Comparison of ENCODE assay signal across 9 cellular contexts in the genomic region with DNA sequence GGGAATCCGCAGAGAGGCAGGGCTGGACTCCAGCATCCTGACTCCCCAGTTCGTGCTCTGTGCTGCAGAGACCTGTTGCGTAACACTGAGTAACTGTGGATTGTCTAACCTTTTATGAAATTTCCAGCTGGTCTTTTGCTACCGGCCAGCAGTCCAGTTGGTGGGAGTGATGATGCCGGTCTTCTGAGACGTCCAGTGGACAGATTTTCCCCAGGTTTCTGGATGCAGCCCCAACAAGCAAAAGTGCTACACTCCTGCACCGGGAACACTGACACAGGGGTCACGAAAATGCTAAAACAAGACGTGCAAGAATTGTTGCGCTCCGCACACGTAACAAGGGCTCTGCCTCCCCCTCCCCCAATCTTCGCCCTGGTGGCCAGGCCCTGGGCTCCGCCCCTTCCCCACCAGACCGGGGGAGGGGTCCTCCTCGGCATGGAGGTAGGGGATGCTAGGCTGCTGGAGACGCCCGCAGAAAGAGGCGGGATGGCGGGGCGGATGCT. TPM values are rescaled to one million over a fixed set of nuclear protein-coding genes. Genes with fewer than 3 reads are reported as not detected.
DNase-seq lines count a peak whose midpoint lies in the region; ATAC-seq and TF ChIP-seq lines count a peak whose summit lies in the region.
"Had no signal": no experiment of that assay in that cellular context is flagged by ENCODE, and none has a peak within 500 bp of the region (broad histone marks: within the 10 kb centered on the region; RNA-seq: fewer than 3 reads in every experiment).

No MANE protein-coding gene starts in this region.

- peak overlapping the region; percentile 75 for H3K4me3 Mint-ChIP-seq in central memory CD8-positive, alpha-beta T cell

- H3K36me3 ChIP-seq in GM06990 (ENCODE audit: control insufficient read depth, insufficient read depth, low read length) = no peaks in the 10 kb centered on the region
- H3K36me3 ChIP-seq in right lobe of liver = no peaks in the 10 kb centered on the region
- H3K36me3 ChIP-seq in testis (ENCODE audit: low read depth, missing control alignments) = no peaks in the 10 kb centered on the region

- peaks cover 6% of the 10 kb centered on the region for H3K36me3 Mint-ChIP-seq in central memory CD8-positive, alpha-beta T cell (ENCODE audit: insufficient read depth)

- no peak for ATAC-seq in central memory CD8-positive, alpha-beta T cell (replicated peaks; ENCODE audit: extremely low read depth, poor library complexity, severe bottlenecking)
- peak in 3 of 4 donors; percentile 32 to 50 (median 42) for ATAC-seq in right lobe of liver
- ATAC-seq in GM19395 (IDR thresholded peaks at IDR 0.05; ENCODE audit: unreplicated experiment) = no peak

- H3K27me3 ChIP-seq in GM06990 (replicated peaks; ENCODE audit: control insufficient read depth, insufficient read depth, low read length) (no peaks in the 10 kb centered on the region; the same call in 1 of the 2 replicates), right lobe of liver (no peaks in the 10 kb centered on the region), testis (no peaks in the 10 kb centered on the region)

- no peak overlapping the region for H3K27ac Mint-ChIP-seq in central memory CD8-positive, alpha-beta T cell (ENCODE audit: low read depth)

- peak overlapping the region; percentile 62 for H3K4me3 ChIP-seq in GM06990 (replicated peaks; ENCODE audit: low read depth, low read length)
- peak overlapping the region; percentile 32 to 44 (median 39) for H3K4me3 ChIP-seq in right lobe of liver
- H3K4me3 ChIP-seq in testis = peak overlapping the region; percentile 55 to 76

- WGBS in right lobe of liver (ENCODE audit: insufficient coverage, low coverage, low lambda C conversion rate, missing lambda C conversion rate) = 9% methylated on average over 11 of the region's 21 CpGs
- WGBS in testis, 2 donors = 4% methylated on average over 18 to 21 of the region's 21 CpGs

- peaks cover 10% of the 10 kb centered on the region for H3K4me1 Mint-ChIP-seq in central memory CD8-positive, alpha-beta T cell

- no peak for TF ChIP-seq POLR2A in right lobe of liver (IDR thresholded peaks at IDR 0.05)
- no peak for TF ChIP-seq POLR2A in testis (IDR thresholded peaks at IDR 0.05)

- peaks cover 49% of the 10 kb centered on the region for H3K27me3 Mint-ChIP-seq in central memory CD8-positive, alpha-beta T cell

- DNase-seq in GM06990 (ENCODE audit: extremely low read depth, insufficient read length) (no peak), NCI-H460 (ENCODE audit: extremely low read depth, low read depth) (peak; percentile 19), right lobe of liver (no peak), testis (peak; percentile 53), T-helper 9 cell (no peak), NCI-H446 treated with DMSO at 0.1 percent for 48 hours (lab: John Stamatoyannopoulos, UW) (no peak)
- no peak for DNase-seq in central memory CD8-positive, alpha-beta T cell (ENCODE audit: low spot score in 2 of 2)

- no peaks in the 10 kb centered on the region for H3K9me3 Mint-ChIP-seq in central memory CD8-positive, alpha-beta T cell

- H3K27ac ChIP-seq in right lobe of liver (peak overlapping the region in 1 of 3 donors; percentile 22), testis (peak overlapping the region; percentile 80 to 86)
- H3K27ac ChIP-seq: VCaP had no signal

- TF ChIP-seq CTCF in GM06990 (IDR thresholded peaks at IDR 0.05; ENCODE audit: insufficient read depth, low read length, poor library complexity, severe bottlenecking) (no peak), right lobe of liver (IDR thresholded peaks at IDR 0.05) (no peak), testis (IDR thresholded peaks at IDR 0.05) (no peak)

- intact Hi-C loops in right lobe of liver (cut with DNase I) (no loop called here), testis (cut with DNase I; ENCODE audit: low total_unique reads) (no loop called here)

- H3K4me1 ChIP-seq in right lobe of liver (peaks cover 0 to 10% (median 0%) of the 10 kb centered on the region in 4 donors), testis (peaks cover 6% of the 10 kb centered on the region)

- H3K9me3 ChIP-seq in right lobe of liver (no peaks in the 10 kb centered on the region), testis (no peaks in the 10 kb centered on the region)

RNA-seq across cellular contexts. Expression of a gene that starts 0.7 kb away (rescaled TPM):
- total RNA-seq in NCI-H460 (2014; rRNA removed; shearing (Covaris generic)) = 5.9 and 9.7 TPM in 2 replicates
- 31.7 and 38.8 TPM in 2 replicates for polyA plus RNA-seq in NCI-H460 (2014; cell fraction: nucleus; rRNA removed)
- 1 to 10 TPM; 1.7 to 7.4 (median 3.8) TPM for total RNA-seq in right lobe of liver
- 10 to 100 TPM; 32.9 to 40.3 TPM for total RNA-seq in testis
- 60.9 TPM for polyA plus RNA-seq in testis (ENCODE audit: insufficient read depth, low read depth, low replicate concordance)

Comparison
In these comparisons a context has a peak if more than half of its experiments do, and no peak if none do; other contexts are left out.
1. DNase-seq: peak in NCI-H460 (single experiment) and testis (single experiment); none in GM06990 (single experiment), central memory CD8-positive, alpha-beta T cell (0 of 2), right lobe of liver (0 of 3), T-helper 9 cell (single experiment) and NCI-H446 treated with DMSO at 0.1 percent for 48 hours (single experiment).
2. ATAC-seq: peak in right lobe of liver (3 of 4); none in central memory CD8-positive, alpha-beta T cell (single experiment) and GM19395 (single experiment).
3. Peak in every context shown above with its lines, with median percentiles within 50 percentile points of each other: H3K4me3 ChIP-seq.